In the genomic region with DNA sequence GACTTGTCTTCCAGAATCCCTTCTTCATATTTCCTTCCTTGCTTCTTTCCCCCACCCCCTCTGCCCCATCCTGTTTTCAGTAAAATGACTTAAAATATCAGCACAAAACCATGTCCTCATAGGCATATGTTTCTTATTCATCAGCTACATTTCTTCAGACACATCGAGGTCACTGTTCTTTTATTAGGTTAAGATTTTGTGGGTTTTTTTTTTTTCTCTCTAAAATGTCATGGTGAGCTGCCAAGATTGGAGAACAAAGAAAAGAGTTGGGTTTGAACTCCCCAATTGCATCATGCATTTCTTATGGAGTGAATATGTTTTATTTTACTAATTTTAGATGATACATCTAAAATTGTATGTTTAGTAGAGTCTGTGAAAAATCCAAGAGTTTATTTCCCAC, we compare ENCODE assay signal across 15 cellular contexts. TPM values are rescaled to one million over a fixed set of nuclear protein-coding genes. Genes with fewer than 3 reads are reported as not detected.
DNase-seq lines count a peak whose midpoint lies in the region; ATAC-seq, FAIRE-seq and TF ChIP-seq lines count a peak whose summit lies in the region.
"Had no signal": no experiment of that assay in that cellular context is flagged by ENCODE, and none has a peak within 500 bp of the region (broad histone marks: within the 10 kb centered on the region; RNA-seq: fewer than 3 reads in every experiment).

No MANE protein-coding gene starts in this region.

- H3K4me3 ChIP-seq in astrocyte (ENCODE audit: insufficient read depth, low read depth, low read length) (no peak overlapping the region), heart left ventricle (no peak overlapping the region), psoas muscle (peak overlapping the region; percentile 34)
- H3K4me3 ChIP-seq: dorsolateral prefrontal cortex, GM12878 had no signal

- H3K36me3 ChIP-seq in astrocyte (ENCODE audit: insufficient read depth, low read length) (no peaks in the 10 kb centered on the region), heart left ventricle (no peaks in the 10 kb centered on the region), psoas muscle (ENCODE audit: insufficient read depth in 1 of 2, low read depth in 1 of 2) (no peaks in the 10 kb centered on the region)

- 33 to 50% (median 43%) methylated on average over 1 of the region's 1 CpG for WGBS in heart left ventricle, 4 donors
- WGBS in psoas muscle, 3 donors, result 6 to 21% (median 10%) methylated on average over 1 of the region's 1 CpG

- peak overlapping the region; percentile 58 for H3K4me3 Mint-ChIP-seq in astrocyte (ENCODE audit: unreplicated experiment)
- H3K4me3 Mint-ChIP-seq: CD4-positive, alpha-beta memory T cell; immature natural killer cell had no signal

- no peaks in the 10 kb centered on the region for H3K79me2 ChIP-seq in astrocyte (ENCODE audit: insufficient read depth, low read length)

- POLR2A ChIA-PET in GM10248 (lab: Yijun Ruan, JAX), result no interaction called here

- no peak overlapping the region for H3K9ac ChIP-seq in astrocyte (ENCODE audit: low read length)

- no peaks in the 10 kb centered on the region for H3K9me3 ChIP-seq in astrocyte (ENCODE audit: insufficient read depth, low read depth, low read length)
- H3K9me3 ChIP-seq in heart left ventricle, result no peaks in the 10 kb centered on the region
- H3K9me3 ChIP-seq in psoas muscle, result no peaks in the 10 kb centered on the region

- H3K27ac ChIP-seq in astrocyte (ENCODE audit: low read depth, low read length) (peak overlapping the region; percentile 48), heart left ventricle (peak overlapping the region; percentile 41 to 74 (median 55)), psoas muscle (peak overlapping the region; percentile 52)
- H3K27ac ChIP-seq: dorsolateral prefrontal cortex had no signal

- no peaks in the 10 kb centered on the region for H4K20me1 ChIP-seq in astrocyte (ENCODE audit: insufficient read depth, low read length)

- intact Hi-C loops in heart left ventricle (cut with DNase I) (loop anchor here in 2 of 10 donors (10.0 kb wide), 1 partner anchor 90 kb away; the partner anchor contains the start of gene LAMB1 (in 2 of the 2)), psoas muscle (cut with DNase I) (no loop called here)

- H3K27me3 ChIP-seq in astrocyte (ENCODE audit: insufficient read depth, low read length), result no peaks in the 10 kb centered on the region
- H3K27me3 ChIP-seq in heart left ventricle, result no peaks in the 10 kb centered on the region
- peaks cover 0 to 3% (median 0%) of the 10 kb centered on the region in 3 donors for H3K27me3 ChIP-seq in psoas muscle (ENCODE audit: insufficient read depth in 3 of 3, low read length in 2 of 3)

- H3K4me1 Mint-ChIP-seq in astrocyte (ENCODE audit: low read depth, unreplicated experiment), result peaks cover 36% of the 10 kb centered on the region
- H3K4me1 Mint-ChIP-seq: CD4-positive, alpha-beta memory T cell; immature natural killer cell had no signal

- TF ChIP-seq CTCF in astrocyte (IDR thresholded peaks at IDR 0.05; ENCODE audit: insufficient read depth, low read depth, low read length) (no peak), heart left ventricle (IDR thresholded peaks at IDR 0.05) (no peak), psoas muscle (IDR thresholded peaks at IDR 0.05) (no peak), GM10248 (IDR thresholded peaks at IDR 0.05; ENCODE audit: control extremely low read depth, extremely low read depth, low read depth, missing control alignments) (no peak)

- H2AFZ ChIP-seq in astrocyte (ENCODE audit: low read depth, low read length), result no peak overlapping the region

- H3K4me2 ChIP-seq in astrocyte (ENCODE audit: low read length), result peak overlapping the region; percentile 3

- no peaks in the 10 kb centered on the region for H3K36me3 Mint-ChIP-seq in astrocyte (ENCODE audit: low read depth, unreplicated experiment)
- H3K36me3 Mint-ChIP-seq: CD4-positive, alpha-beta memory T cell; immature natural killer cell had no signal

- H3K4me1 ChIP-seq in astrocyte (ENCODE audit: insufficient read depth, low read length) (peaks cover 19% of the 10 kb centered on the region), heart left ventricle (peaks cover 0 to 33% (median 22%) of the 10 kb centered on the region in 12 donors), psoas muscle (no peaks in the 10 kb centered on the region)

- no peak for FAIRE-seq in astrocyte (lab: Jason Lieb, UNC)
- FAIRE-seq: GM12878, HTR-8/SVneo had no signal

- CTCF ChIA-PET in GM10248 (lab: Yijun Ruan, JAX), result interaction anchor here (1.0 to 1.5 kb wide), 3 partner anchors 12 to 32 kb away, joined by 3 to 5 read pairs (median 3); no protein-coding TSS in a partner anchor

- no peak for TF ChIP-seq POLR2A in heart left ventricle (IDR thresholded peaks at IDR 0.05)

- peak in 3 of 4 donors; percentile 58 to 69 (median 59) for ATAC-seq in heart left ventricle
- no peak for ATAC-seq in psoas muscle
- no peak for ATAC-seq in HG03457 (IDR thresholded peaks at IDR 0.05; ENCODE audit: unreplicated experiment)
- no peak for ATAC-seq in HG03354 (IDR thresholded peaks at IDR 0.05; ENCODE audit: poor library complexity, severe bottlenecking, unreplicated experiment)

- DNase-seq in AG20443 (ENCODE audit: low spot score) (peak; percentile 47), astrocyte (ENCODE audit: low read depth) (peak; percentile 85), heart left ventricle (no peak), psoas muscle (no peak), GM10248 (ENCODE audit: extremely low spot score) (no peak), NK-92 (lab: John Stamatoyannopoulos, UW; ENCODE audit: unreplicated experiment) (no peak)
- DNase-seq: CD4-positive, alpha-beta memory T cell; dorsolateral prefrontal cortex; immature natural killer cell; NCI-H2171 treated with DMSO at 0.1 percent for 48 hours had no signal

- H3K27me3 Mint-ChIP-seq in astrocyte (ENCODE audit: low read depth, unreplicated experiment), result no peaks in the 10 kb centered on the region

- peak overlapping the region; percentile 56 for H3K27ac Mint-ChIP-seq in astrocyte (ENCODE audit: unreplicated experiment)
- H3K27ac Mint-ChIP-seq: activated T-helper 2 cell treated with anti-CD3 and anti-CD28 coated beads, Interferon-gamma antibody, Interleukin-2, Interleukin-4, amounts not matched to agents 10 μg/mL and 5 μg/mL and 100 μg/mL, durations not matched to agents 14 hours and 24 hours and 36 hours; CD4-positive, alpha-beta memory T cell; immature natural killer cell had no signal

- peaks cover 4% of the 10 kb centered on the region for H3K9me3 Mint-ChIP-seq in astrocyte (ENCODE audit: unreplicated experiment)
- H3K9me3 Mint-ChIP-seq: activated T-helper 2 cell treated with anti-CD3 and anti-CD28 coated beads, Interferon-gamma antibody, Interleukin-2, Interleukin-4, amounts not matched to agents 10 μg/mL and 5 μg/mL and 100 μg/mL, durations not matched to agents 14 hours and 24 hours and 36 hours; CD4-positive, alpha-beta memory T cell; immature natural killer cell had no signal

RNA-seq across cellular contexts. Expression of gene LAMB4, which starts 35.8 kb away (rescaled TPM):
- total RNA-seq in astrocyte, result 0.16 and 0.41 TPM in 2 replicates
- under 1 TPM in 5 of 9 donors, not detected in 4; 0.20 to 0.31 (median 0.26) TPM for total RNA-seq in heart left ventricle
- polyA plus RNA-seq in heart left ventricle, result under 1 TPM; 0.19 to 0.29 TPM
- total RNA-seq in psoas muscle, result under 1 TPM in 2 of 4 donors, not detected in 2; 0.27 to 0.51 TPM
- under 1 TPM; 0.01 to 0.34 (median 0.27) TPM for polyA plus RNA-seq in psoas muscle
- total RNA-seq: activated T-helper 2 cell treated with anti-CD3 and anti-CD28 coated beads, Interferon-gamma antibody, Interleukin-2, Interleukin-4, amounts not matched to agents 10 μg/mL and 5 μg/mL and 100 μg/mL, durations not matched to agents 14 hours and 24 hours and 36 hours; CD4-positive, alpha-beta memory T cell had no signal
- polyA plus RNA-seq: CD4-positive, alpha-beta memory T cell; immature natural killer cell had no signal

Comparison
In these comparisons a context has a peak if more than half of its experiments do, and no peak if none do; other contexts are left out.
1. DNase-seq: peak in AG20443 (single experiment) and astrocyte (single experiment); none in heart left ventricle (0 of 5), psoas muscle (0 of 2), GM10248 (single experiment) and NK-92 (single experiment).
2. ATAC-seq: peak in heart left ventricle (3 of 4); none in psoas muscle (0 of 4), HG03457 (single experiment) and HG03354 (single experiment).
3. Peak in every context shown above with its lines, with median percentiles within 50 percentile points of each other: H3K27ac ChIP-seq.